Comparison of ENCODE assay signal across 8 cellular contexts in the genomic region with DNA sequence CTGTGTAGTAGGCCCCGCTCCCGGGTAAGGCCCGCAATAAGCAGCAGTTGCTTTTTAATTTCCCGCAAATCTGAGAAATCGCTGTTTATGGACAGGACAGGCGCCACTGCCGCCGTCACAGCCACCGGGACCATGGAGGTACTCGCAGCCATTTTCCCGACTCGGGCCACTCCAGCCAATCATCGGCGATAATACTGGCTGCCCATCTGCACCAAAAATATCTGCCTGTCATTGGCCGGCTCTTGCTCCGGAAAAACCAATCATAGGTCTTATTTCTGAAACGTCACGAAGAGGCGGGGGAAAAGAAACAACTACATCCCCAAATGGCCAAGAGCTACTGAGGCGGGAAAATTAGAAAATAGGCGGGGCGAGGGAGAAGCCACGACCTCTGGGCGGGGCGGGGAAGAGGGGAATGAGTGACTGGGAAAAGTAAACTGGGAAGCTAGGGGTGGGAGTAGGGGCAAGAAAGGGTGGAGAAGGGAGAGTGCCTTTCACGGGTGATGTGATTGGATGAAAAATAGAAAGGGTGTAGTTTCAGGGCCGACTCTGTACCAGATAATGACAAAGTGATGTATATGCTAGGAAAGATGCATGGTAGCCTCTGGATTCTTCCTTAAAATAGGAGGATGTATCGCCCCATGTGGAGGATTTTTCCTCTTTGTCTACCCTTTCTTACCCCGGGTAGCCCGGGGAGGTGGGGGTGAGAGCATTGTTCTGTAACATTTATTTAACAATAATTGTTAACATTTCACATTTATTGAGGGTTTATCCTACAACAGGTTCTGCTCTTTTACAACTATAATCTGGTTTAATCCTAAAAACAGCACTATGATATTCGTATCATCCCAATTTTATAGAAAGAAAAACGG. TPM values are rescaled to one million over a fixed set of nuclear protein-coding genes. Genes with fewer than 3 reads are reported as not detected.
DNase-seq lines count a peak whose midpoint lies in the region; ATAC-seq, FAIRE-seq and TF ChIP-seq lines count a peak whose summit lies in the region.

A gene with protein sequence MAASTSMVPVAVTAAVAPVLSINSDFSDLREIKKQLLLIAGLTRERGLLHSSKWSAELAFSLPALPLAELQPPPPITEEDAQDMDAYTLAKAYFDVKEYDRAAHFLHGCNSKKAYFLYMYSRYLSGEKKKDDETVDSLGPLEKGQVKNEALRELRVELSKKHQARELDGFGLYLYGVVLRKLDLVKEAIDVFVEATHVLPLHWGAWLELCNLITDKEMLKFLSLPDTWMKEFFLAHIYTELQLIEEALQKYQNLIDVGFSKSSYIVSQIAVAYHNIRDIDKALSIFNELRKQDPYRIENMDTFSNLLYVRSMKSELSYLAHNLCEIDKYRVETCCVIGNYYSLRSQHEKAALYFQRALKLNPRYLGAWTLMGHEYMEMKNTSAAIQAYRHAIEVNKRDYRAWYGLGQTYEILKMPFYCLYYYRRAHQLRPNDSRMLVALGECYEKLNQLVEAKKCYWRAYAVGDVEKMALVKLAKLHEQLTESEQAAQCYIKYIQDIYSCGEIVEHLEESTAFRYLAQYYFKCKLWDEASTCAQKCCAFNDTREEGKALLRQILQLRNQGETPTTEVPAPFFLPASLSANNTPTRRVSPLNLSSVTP (minus strand): TSS at position 163 of the 869 bp plus-strand sequence. CDS start 11 bp downstream, at position 152.

- BruUV-seq in HepG2 (replicated peaks; lab: Mats Ljungman, UMichigan) = no TSS peak

- no peak for TF ChIP-seq EP300 in HepG2 (IDR thresholded peaks at IDR 0.05; ENCODE audit: low read depth in 2 of 2, low read length in 2 of 2)
- TF ChIP-seq EP300 in HepG2 (CRISPR knock-in tag; IDR thresholded peaks at IDR 0.05; ENCODE audit: borderline replicate concordance) = no peak

- CTCF ChIA-PET in HepG2 (lab: Yijun Ruan, JAX; ENCODE audit: low intra/inter-chr PET ratio, low total read pairs) = no interaction called here

- peak within 1 kb of the TSS; percentile 76 for H2AFZ ChIP-seq in HepG2 (ENCODE audit: low read length)

- TF ChIP-seq CTCF in CD14-positive monocyte (IDR thresholded peaks at IDR 0.05) (no peak), HepG2 (CRISPR knock-in tag; IDR thresholded peaks at IDR 0.05) (no peak)

- ATAC-seq in GM19397 (IDR thresholded peaks at IDR 0.05; ENCODE audit: unreplicated experiment) (peak; percentile 94), HG03571 (IDR thresholded peaks at IDR 0.05; ENCODE audit: unreplicated experiment) (peak; percentile 84), HepG2 (peak; percentile 97)

- H3K27me3 Mint-ChIP-seq in CD14-positive monocyte (ENCODE audit: low read depth in 3 of 3) = peaks cover 0 to 3% (median 2%) of the 10 kb centered on the region in 3 donors

- H3K36me3 ChIP-seq in HepG2 (replicated peaks in 1 of 2; ENCODE audit: control insufficient read depth in 1 of 2, insufficient read depth in 2 of 2, low read length in 2 of 2) = peaks cover 5 to 8% of the 10 kb centered on the region in 2 experiments; a peak in 3 of 5 replicates

- peaks cover 35% of the 10 kb centered on the region for H3K79me2 ChIP-seq in HepG2 (ENCODE audit: insufficient read depth, low read length)

- WGBS in HepG2 (ENCODE audit: low lambda C conversion rate) = under 1% methylated on average over 24 of the region's 32 CpGs

- TF ChIP-seq RAD21 in HepG2 (CRISPR knock-in tag; IDR thresholded peaks at IDR 0.05) = no peak

- intact Hi-C loops in CD14-positive monocyte (cut with micrococcal nuclease) = loop anchor here (5.0 to 10.0 kb wide), 3 partner anchors 36 to 124 kb away; a partner anchor contains a TSS
- intact Hi-C loops in HepG2 (cut with micrococcal nuclease; ENCODE audit: unreplicated experiment) = loop anchor here (1.0 kb wide), 1 partner anchor 35 kb away; a partner anchor contains a TSS

- H3K4me1 Mint-ChIP-seq in CD14-positive monocyte = peaks cover 14% of the 10 kb centered on the region

- peaks cover 4 to 12% of the 10 kb centered on the region in 2 donors for H3K36me3 Mint-ChIP-seq in CD14-positive monocyte

- H3K4me3 ChIP-seq in HepG2 (replicated peaks in 1 of 3; ENCODE audit: insufficient read depth in 1 of 3, low read depth in 2 of 3, low read length in 3 of 3) = peak within 1 kb of the TSS; percentile 79 to 98 (median 97)

- H3K4me2 ChIP-seq in HepG2 (ENCODE audit: low read depth, low read length) = peak within 1 kb of the TSS; percentile 87

- DNase-seq in CD14-positive monocyte (ENCODE audit: low spot score) (peak; percentile 93), NCI-H82 (lab: John Stamatoyannopoulos, UW) (peak; percentile 98), dermis microvascular lymphatic vessel endothelial cell (ENCODE audit: low read depth in 2 of 2) (peak; percentile 96 to 98), HepG2 (ENCODE audit: low spot score) (peak; percentile 99)
- peak; percentile 82 to 90 for DNase-seq in activated CD4-positive, alpha-beta T cell treated with anti-CD3 and anti-CD28 coated beads, Interleukin-2, amount 50 U/mL, for 48 hours
- peak; percentile 82 for DNase-seq in stimulated activated CD4-positive, alpha-beta T cell treated with anti-CD3 and anti-CD28 coated beads, Interleukin-4, amount 100 ng/mL, for 1 hour

- POLR2A ChIA-PET in HepG2 (lab: Yijun Ruan, JAX) = interaction anchor here (0.7 to 1.8 kb wide), 10 partner anchors 12 to 330 kb away, joined by 3 to 7 read pairs (median 4); a partner anchor contains a TSS

- peak within 1 kb of the TSS; percentile 83 for H3K27ac ChIP-seq in HepG2 (ENCODE audit: extremely low read length, insufficient read depth, low read length)

- peak within 1 kb of the TSS; percentile 95 for H3K9ac ChIP-seq in HepG2 (ENCODE audit: insufficient read depth, low read depth, low read length)

- peak; percentile 74 to 89 for TF ChIP-seq POLR2A in HepG2 (IDR thresholded peaks at IDR 0.05; ENCODE audit: insufficient read depth in 1 of 2, low read depth in 2 of 2, low read length in 2 of 2)

- H3K4me1 ChIP-seq in HepG2 (ENCODE audit: insufficient read depth, low read length) = peaks cover 20% of the 10 kb centered on the region

- in situ Hi-C loops in HepG2 (cut with HindIII; ENCODE audit: extremely low pct_ligation_motif_present, low pct_unique_long_range_greater_than_20kb) = no loop called here

- H3K4me3 Mint-ChIP-seq in CD14-positive monocyte = peak within 1 kb of the TSS; percentile 98 to 100

- peak; percentile 97 for FAIRE-seq in HepG2 (lab: Jason Lieb, UNC)

- H3K9me3 ChIP-seq in HepG2 (ENCODE audit: low read length) = no peaks in the 10 kb centered on the region

- H4K20me1 ChIP-seq in HepG2 (ENCODE audit: insufficient read depth, low read length) = no peaks in the 10 kb centered on the region

- H3K27ac Mint-ChIP-seq in CD14-positive monocyte = peak within 1 kb of the TSS; percentile 92 to 99 (median 97)

- H3K27me3 ChIP-seq in HepG2 (ENCODE audit: control insufficient read depth in 1 of 2, insufficient read depth in 2 of 2, low read length in 2 of 2) = no peaks in the 10 kb centered on the region; a peak in 1 of 5 replicates

- no peaks in the 10 kb centered on the region for H3K9me3 Mint-ChIP-seq in CD14-positive monocyte

TF ChIP-seq in HepG2, 621 proteins besides CTCF, POLR2A, EP300 and RAD21 (continues in another document):
- TF ChIP-seq SCMH1 (CRISPR knock-in tag; IDR thresholded peaks at IDR 0.05; ENCODE audit: borderline replicate concordance) = no peak
- TF ChIP-seq TCF7L2 (IDR thresholded peaks at IDR 0.05; ENCODE audit: low read depth, low read length) = no peak
- TF ChIP-seq KDM2A (CRISPR knock-in tag; IDR thresholded peaks at IDR 0.05; ENCODE audit: borderline replicate concordance, low read depth) = peak; percentile 56; the same call in 1 of the 2 replicates
- TF ChIP-seq ZNF773 (CRISPR knock-in tag; IDR thresholded peaks at IDR 0.05; ENCODE audit: borderline replicate concordance) = no peak

RNA-seq across cellular contexts. Expression of the gene that starts here (rescaled TPM):
- polyA plus RNA-seq in CD14-positive monocyte (10 to 100 TPM; 12.8 to 15.9 TPM), HepG2 (2011; rRNA removed) (28.2 and 38.3 TPM in 2 replicates)
- total RNA-seq in dermis microvascular lymphatic vessel endothelial cell (28.5 and 29.7 TPM in 2 replicates), HepG2 (2016; rRNA removed; fragmentation: Illumina TruSeq; extraction: Trizol) (47.7 and 64.2 TPM in 2 replicates)
- total RNA-seq in HepG2 (2016; cell fraction: cytosol; rRNA removed; fragmentation: Illumina TruSeq; extraction: Trizol; ENCODE audit: low read depth) = 5.3 and 5.6 TPM in 2 replicates
- 47.3 and 67.7 TPM in 2 replicates for total RNA-seq in HepG2 (2016; cell fraction: insoluble cytoplasmic fraction; rRNA removed; fragmentation: Illumina TruSeq; extraction: Trizol)
- 10.9 and 12.4 TPM in 2 replicates for total RNA-seq in HepG2 (2016; cell fraction: membrane; rRNA removed; fragmentation: Illumina TruSeq; extraction: Trizol)
- total RNA-seq in HepG2 (2016; cell fraction: nucleus; rRNA removed; fragmentation: Illumina TruSeq; extraction: Trizol) = 35.4 and 36.8 TPM in 2 replicates
- 17.0 and 23.7 TPM in 2 replicates for polyA plus RNA-seq in HepG2 (2011; cell fraction: cytosol; rRNA removed)
- polyA plus RNA-seq in HepG2 (2011; cell fraction: nucleus; rRNA removed) = 30.2 and 33.3 TPM in 2 replicates
- polyA plus RNA-seq in HepG2 (2012) = 18.0 and 25.9 TPM in 2 replicates
- polyA plus RNA-seq in HepG2 (2016; cell fraction: cytosol; fragmentation: Illumina TruSeq; extraction: Trizol; ENCODE audit: low read depth) = 1.9 and 2.4 TPM in 2 replicates
- polyA plus RNA-seq in HepG2 (2016; cell fraction: insoluble cytoplasmic fraction; fragmentation: Illumina TruSeq; extraction: Trizol; ENCODE audit: low read depth) = 58.9 and 61.5 TPM in 2 replicates
- polyA plus RNA-seq in HepG2 (2016; cell fraction: membrane; fragmentation: Illumina TruSeq; extraction: Trizol; ENCODE audit: low read depth) = 6.1 and 7.0 TPM in 2 replicates
- polyA plus RNA-seq in HepG2 (2016; cell fraction: nucleus; fragmentation: Illumina TruSeq; extraction: Trizol; ENCODE audit: insufficient read depth, low read depth) = 46.3 and 48.4 TPM in 2 replicates
- polyA minus RNA-seq in HepG2 (2011; rRNA and poly(A)+ RNA removed; ENCODE audit: low replicate concordance) = 36.7 and 39.6 TPM in 2 replicates
- 17.8 and 19.5 TPM in 2 replicates for polyA minus RNA-seq in HepG2 (2011; cell fraction: cytosol; rRNA and poly(A)+ RNA removed)
- 42.4 and 60.0 TPM in 2 replicates for polyA minus RNA-seq in HepG2 (2011; cell fraction: nucleus; rRNA and poly(A)+ RNA removed)

Comparison
In these comparisons a context has a peak if more than half of its experiments do, and no peak if none do; other contexts are left out.
1. Peak in every context shown above with its lines: DNase-seq, ATAC-seq, H3K4me3 ChIP-seq and H3K27ac ChIP-seq.